10 cellular contexts compared by ENCODE assay signal in genomic region chr9:125785187-125785840, GRCh38. TPM values are rescaled to one million over a fixed set of nuclear protein-coding genes. Genes with fewer than 3 reads are reported as not detected.
A peak's percentile ranks its signal among the peaks of the same experiment; 100 is the strongest.
DNase-seq lines count a peak whose midpoint lies in the region; ATAC-seq lines count a peak whose summit lies in the region.
"Had no signal": no experiment of that assay in that cellular context is flagged by ENCODE, and none has a peak within 500 bp of the region (broad histone marks: within the 10 kb centered on the region; RNA-seq: fewer than 3 reads in every experiment).

No MANE protein-coding gene starts in this region.

- H3K27me3 Mint-ChIP-seq in T-cell (no peaks in the 10 kb centered on the region), immature natural killer cell (ENCODE audit: low read depth in 3 of 3) (peaks cover 0 to 1% (median 0%) of the 10 kb centered on the region in 3 donors)

- H3K4me3 Mint-ChIP-seq in T-cell, result peak overlapping the region in 1 of 3 donors; percentile 22
- peak overlapping the region in 1 of 5 donors; percentile 2 for H3K4me3 Mint-ChIP-seq in immature natural killer cell

- ATAC-seq in T-cell (replicated peaks in 1 of 4) (peak; percentile 26 to 60 (median 40)), GM18517 (IDR thresholded peaks at IDR 0.05; ENCODE audit: unreplicated experiment) (no peak)

- peaks cover 11% of the 10 kb centered on the region for H3K36me3 Mint-ChIP-seq in T-cell
- H3K36me3 Mint-ChIP-seq in immature natural killer cell, result peaks cover 0 to 23% (median 0%) of the 10 kb centered on the region in 3 donors

- peak in 1 of 34 experiments; percentile 3 for DNase-seq in T-cell
- peak; percentile 21 for DNase-seq in activated T-cell treated with anti-CD3 and anti-CD28 coated beads, Interleukin-2, amount 50 U/mL, for 1 hour
- no peak for DNase-seq in immature natural killer cell
- peak; percentile 17 for DNase-seq in stimulated activated CD8-positive, alpha-beta memory T cell treated with anti-CD3 and anti-CD28 coated beads, Interleukin-4, amount 100 ng/mL, for 24 hours (ENCODE audit: low read depth)
- DNase-seq in SIG-M5 (lab: John Stamatoyannopoulos, UW), result no peak
- no peak for DNase-seq in HPDE6-E6E7 (ENCODE audit: extremely low spot score)
- DNase-seq: cortex of kidney, DMS79, heart left ventricle had no signal

- CTCF ChIA-PET in T-cell (lab: Charles Lee), result no interaction called here

- H3K9me3 Mint-ChIP-seq in T-cell (no peaks in the 10 kb centered on the region), immature natural killer cell (no peaks in the 10 kb centered on the region)

- H3K27ac Mint-ChIP-seq in T-cell, result peak overlapping the region in 1 of 2 donors; percentile 53
- H3K27ac Mint-ChIP-seq in immature natural killer cell, result peak overlapping the region in 5 of 6 donors; percentile 4 to 55 (median 17)

- POLR2A ChIA-PET in T-cell (lab: Charles Lee), result no interaction called here

- peaks cover 24 to 33% (median 25%) of the 10 kb centered on the region in 3 donors for H3K4me1 Mint-ChIP-seq in T-cell
- peaks cover 19 to 23% of the 10 kb centered on the region in 2 donors for H3K4me1 Mint-ChIP-seq in immature natural killer cell

RNA-seq across cellular contexts. Expression of gene PBX3, which starts 38.1 kb away (rescaled TPM):
- total RNA-seq in T-cell, result 10 to 100 TPM; 12.3 to 30.6 (median 19.0) TPM
- 1 to 10 TPM; 5.7 to 7.0 (median 6.2) TPM for polyA plus RNA-seq in immature natural killer cell

Comparison
In these comparisons a context has a peak if more than half of its experiments do, and no peak if none do; other contexts are left out.
1. DNase-seq: peak in activated T-cell treated with anti-CD3 and anti-CD28 coated beads, Interleukin-2, amount 50 U/mL, for 1 hour (single experiment) and stimulated activated CD8-positive, alpha-beta memory T cell treated with anti-CD3 and anti-CD28 coated beads, Interleukin-4, amount 100 ng/mL, for 24 hours (single experiment); none in immature natural killer cell (0 of 3), SIG-M5 (single experiment) and HPDE6-E6E7 (single experiment).